In the genomic region with DNA sequence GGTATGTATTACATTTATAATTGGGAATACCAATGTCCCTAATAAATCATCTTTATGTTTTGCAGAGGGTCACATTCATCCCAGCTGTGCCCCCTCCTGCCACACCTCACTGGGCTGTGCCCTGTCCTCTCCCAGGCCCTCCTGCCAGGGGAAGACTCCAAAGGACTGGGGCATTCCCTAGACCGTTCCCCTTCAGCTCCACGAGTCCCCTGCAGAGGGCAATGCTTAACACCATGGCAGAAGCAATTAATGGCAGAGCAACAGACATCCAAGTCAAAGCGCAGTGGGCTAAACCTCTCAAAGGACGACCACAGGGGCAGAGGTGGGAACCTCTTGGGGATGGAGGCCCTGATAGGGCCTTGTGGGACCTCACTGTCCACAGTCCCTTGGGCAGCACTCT, we compare ENCODE assay signal across 17 cellular contexts.
A peak's percentile ranks its signal among the peaks of the same experiment; 100 is the strongest.
DNase-seq lines count a peak whose midpoint lies in the region; ATAC-seq, FAIRE-seq and TF ChIP-seq lines count a peak whose summit lies in the region.
"Had no signal": no experiment of that assay in that cellular context is flagged by ENCODE, and none has a peak within 500 bp of the region (broad histone marks: within the 10 kb centered on the region; RNA-seq: fewer than 3 reads in every experiment).

No MANE protein-coding gene starts in this region.

- H3K27ac ChIP-seq in HepG2 (ENCODE audit: extremely low read length, insufficient read depth, low read length), result no peak overlapping the region
- H3K27ac ChIP-seq in right lobe of liver, result no peak overlapping the region
- H3K27ac ChIP-seq in OCI-LY7 (ENCODE audit: low read depth, low read length, poor library complexity, severe bottlenecking), result peak overlapping the region; percentile 97
- no peak overlapping the region for H3K27ac ChIP-seq in naive thymus-derived CD4-positive, alpha-beta T cell (ENCODE audit: low read depth, low read length)
- H3K27ac ChIP-seq: stomach had no signal

- H3K4me1 Mint-ChIP-seq in osteocyte (ENCODE audit: unreplicated experiment), result no peaks in the 10 kb centered on the region
- peaks cover 12 to 46% (median 34%) of the 10 kb centered on the region in 7 donors for H3K4me1 Mint-ChIP-seq in naive thymus-derived CD4-positive, alpha-beta T cell
- H3K4me1 Mint-ChIP-seq: neural crest cell had no signal

- WGBS in HepG2 (ENCODE audit: low lambda C conversion rate), result 42% methylated on average over 4 of the region's 4 CpGs
- 77% methylated on average over 4 of the region's 4 CpGs for WGBS in right lobe of liver (ENCODE audit: insufficient coverage, low coverage, low lambda C conversion rate, missing lambda C conversion rate)

- H3K27me3 ChIP-seq in HepG2 (ENCODE audit: control insufficient read depth in 1 of 2, insufficient read depth in 2 of 2, low read length in 2 of 2), result peaks cover 0 to 3% of the 10 kb centered on the region in 2 experiments; a peak in 1 of 5 replicates
- no peaks in the 10 kb centered on the region for H3K27me3 ChIP-seq in right lobe of liver
- no peaks in the 10 kb centered on the region for H3K27me3 ChIP-seq in naive thymus-derived CD4-positive, alpha-beta T cell (ENCODE audit: control insufficient read depth in 2 of 2, insufficient read depth in 2 of 2, low read length in 2 of 2)
- H3K27me3 ChIP-seq: stomach had no signal

- ATAC-seq in HepG2 (peak; percentile 74), right lobe of liver (no peak)
- no peak for ATAC-seq in naive thymus-derived CD4-positive, alpha-beta T cell
- ATAC-seq: GM12878 had no signal

- no peaks in the 10 kb centered on the region for H3K79me2 ChIP-seq in HepG2 (ENCODE audit: insufficient read depth, low read length)
- H3K79me2 ChIP-seq in OCI-LY7 (ENCODE audit: insufficient read depth, low read depth, low read length), result no peaks in the 10 kb centered on the region

- in situ Hi-C loops in HepG2 (cut with HindIII; ENCODE audit: extremely low pct_ligation_motif_present, low pct_unique_long_range_greater_than_20kb), result no loop called here

- H4K20me1 ChIP-seq in HepG2 (ENCODE audit: insufficient read depth, low read length), result no peaks in the 10 kb centered on the region
- H4K20me1 ChIP-seq in OCI-LY7 (ENCODE audit: insufficient read depth, low read length), result no peaks in the 10 kb centered on the region

- H3K4me3 ChIP-seq in HepG2 (replicated peaks in 1 of 3; ENCODE audit: insufficient read depth in 1 of 3, low read depth in 2 of 3, low read length in 3 of 3) (no peak overlapping the region), right lobe of liver (no peak overlapping the region), OCI-LY7 (ENCODE audit: low read depth, low read length, poor library complexity, severe bottlenecking) (no peak overlapping the region)
- H3K4me3 ChIP-seq in naive thymus-derived CD4-positive, alpha-beta T cell (ENCODE audit: low read length), result no peak overlapping the region
- H3K4me3 ChIP-seq: GM12878, skin epidermis, stomach had no signal

- H3K36me3 ChIP-seq in HepG2 (replicated peaks in 1 of 2; ENCODE audit: control insufficient read depth in 1 of 2, insufficient read depth in 2 of 2, low read length in 2 of 2), result no peaks in the 10 kb centered on the region
- peaks cover 0 to 26% (median 6%) of the 10 kb centered on the region in 4 donors for H3K36me3 ChIP-seq in right lobe of liver
- no peaks in the 10 kb centered on the region for H3K36me3 ChIP-seq in OCI-LY7 (ENCODE audit: insufficient read depth, low read length)
- H3K36me3 ChIP-seq in naive thymus-derived CD4-positive, alpha-beta T cell (ENCODE audit: control insufficient read depth in 2 of 3, insufficient read depth in 3 of 3, low read length in 3 of 3), result no peaks in the 10 kb centered on the region
- H3K36me3 ChIP-seq: stomach had no signal

- no peak for FAIRE-seq in HepG2 (lab: Jason Lieb, UNC)
- FAIRE-seq: GM12878 had no signal

- BruUV-seq in HepG2 (replicated peaks; lab: Mats Ljungman, UMichigan) (no TSS peak), OCI-LY7 (replicated peaks; lab: Mats Ljungman, UMichigan) (no TSS peak)

- no peak overlapping the region for H3K27ac Mint-ChIP-seq in osteocyte (ENCODE audit: unreplicated experiment)
- H3K27ac Mint-ChIP-seq in naive thymus-derived CD4-positive, alpha-beta T cell, result no peak overlapping the region
- H3K27ac Mint-ChIP-seq: activated CD4-positive, alpha-beta memory T cell treated with anti-CD3 and anti-CD28 coated beads, Interleukin-2, amount 10 ng/mL, durations not matched to agents 7 days and 5 days had no signal

- no peaks in the 10 kb centered on the region for H3K9me2 ChIP-seq in OCI-LY7 (ENCODE audit: insufficient read depth, low read length)

- H3K9ac ChIP-seq in HepG2 (ENCODE audit: insufficient read depth, low read depth, low read length), result no peak overlapping the region

- POLR2A ChIA-PET in HepG2 (lab: Yijun Ruan, JAX), result no interaction called here
- POLR2A ChIA-PET in OCI-LY7 (lab: Charles Lee), result interaction anchor here (0.6 kb wide), 2 partner anchors 65 to 1703 kb away, joined by 3 read pairs; no protein-coding TSS in a partner anchor
- POLR2A ChIA-PET in naive thymus-derived CD4-positive, alpha-beta T cell (lab: Charles Lee), result no interaction called here

- TF ChIP-seq EP300 in HepG2 (IDR thresholded peaks at IDR 0.05; ENCODE audit: low read depth in 2 of 2, low read length in 2 of 2), result no peak
- TF ChIP-seq EP300 in HepG2 (CRISPR knock-in tag; IDR thresholded peaks at IDR 0.05; ENCODE audit: borderline replicate concordance), result no peak

- intact Hi-C loops in HepG2 (cut with micrococcal nuclease; ENCODE audit: unreplicated experiment), result no loop called here
- intact Hi-C loops in right lobe of liver (cut with DNase I), result no loop called here
- intact Hi-C loops in OCI-LY7 (cut with micrococcal nuclease; ENCODE audit: unreplicated experiment), result loop anchor here (10.0 kb wide), 1 partner anchor 637 kb away; no protein-coding TSS in a partner anchor
- intact Hi-C loops in naive thymus-derived CD4-positive, alpha-beta T cell (cut with micrococcal nuclease), result no loop called here

- H3K4me1 ChIP-seq in HepG2 (ENCODE audit: insufficient read depth, low read length), result no peaks in the 10 kb centered on the region
- no peaks in the 10 kb centered on the region for H3K4me1 ChIP-seq in right lobe of liver
- peaks cover 100% of the 10 kb centered on the region for H3K4me1 ChIP-seq in OCI-LY7 (ENCODE audit: insufficient read depth, low read length, poor library complexity, severe bottlenecking)
- H3K4me1 ChIP-seq in naive thymus-derived CD4-positive, alpha-beta T cell (ENCODE audit: control insufficient read depth in 2 of 2, insufficient read depth in 2 of 2, low read length in 2 of 2), result peaks cover 36 to 45% of the 10 kb centered on the region in 2 donors
- H3K4me1 ChIP-seq: stomach had no signal

- no peak overlapping the region for H3K4me3 Mint-ChIP-seq in osteocyte (ENCODE audit: unreplicated experiment)
- peak overlapping the region in 1 of 10 donors; percentile 53 for H3K4me3 Mint-ChIP-seq in naive thymus-derived CD4-positive, alpha-beta T cell
- H3K4me3 Mint-ChIP-seq: activated CD4-positive, alpha-beta memory T cell treated with anti-CD3 and anti-CD28 coated beads, Interleukin-2, amount 10 ng/mL, durations not matched to agents 7 days and 5 days; neural crest cell had no signal

- H3K27me3 Mint-ChIP-seq in osteocyte (ENCODE audit: unreplicated experiment), result peaks cover 25% of the 10 kb centered on the region
- no peaks in the 10 kb centered on the region for H3K27me3 Mint-ChIP-seq in naive thymus-derived CD4-positive, alpha-beta T cell

- H3K4me2 ChIP-seq in HepG2 (ENCODE audit: low read depth, low read length) (no peak overlapping the region), OCI-LY7 (ENCODE audit: low read length) (peak overlapping the region; percentile 73; the same call in 1 of the 2 replicates)

- no peaks in the 10 kb centered on the region for H3K36me3 Mint-ChIP-seq in osteocyte (ENCODE audit: unreplicated experiment)
- no peaks in the 10 kb centered on the region for H3K36me3 Mint-ChIP-seq in naive thymus-derived CD4-positive, alpha-beta T cell

- CTCF ChIA-PET in HepG2 (lab: Yijun Ruan, JAX; ENCODE audit: low intra/inter-chr PET ratio, low total read pairs), result interaction anchor here (0.6 kb wide), 1 partner anchor 347 kb away, joined by 3 read pairs; no protein-coding TSS in a partner anchor
- CTCF ChIA-PET in OCI-LY7 (lab: Charles Lee; ENCODE audit: unreplicated experiment), result interaction anchor here (0.8 kb wide), 1 partner anchor 35 kb away, joined by 3 read pairs; no protein-coding TSS in a partner anchor
- CTCF ChIA-PET in naive thymus-derived CD4-positive, alpha-beta T cell (lab: Charles Lee), result no interaction called here

- DNase-seq in HepG2 (ENCODE audit: low spot score) (no peak), right lobe of liver (no peak), OCI-LY7 (ENCODE audit: low spot score) (peak; percentile 42), iPS-NIHi11 (ENCODE audit: low spot score) (peak; percentile 32), osteocyte (ENCODE audit: extremely low spot score, unreplicated experiment) (no peak), NCI-H526 treated with DMSO at 0.1 percent for 48 hours (lab: John Stamatoyannopoulos, UW) (no peak), SW480 (ENCODE audit: low spot score) (no peak)
- DNase-seq in naive thymus-derived CD4-positive, alpha-beta T cell, result no peak
- DNase-seq: activated CD4-positive, alpha-beta memory T cell treated with anti-CD3 and anti-CD28 coated beads, Interleukin-2, amount 10 ng/mL, durations not matched to agents 7 days and 5 days; aorta; DMS79 treated with DMSO at 0.1 percent for 48 hours; Karpas-422; NCI-H187; stomach had no signal

- peak; percentile 46 for TF ChIP-seq CTCF in HepG2 (CRISPR knock-in tag; IDR thresholded peaks at IDR 0.05)
- TF ChIP-seq CTCF in right lobe of liver (IDR thresholded peaks at IDR 0.05), result no peak
- peak; percentile 61 for TF ChIP-seq CTCF in OCI-LY7 (conservative IDR thresholded peaks at IDR 0.05; ENCODE audit: low read length)
- TF ChIP-seq CTCF in osteocyte (IDR thresholded peaks at IDR 0.05), result no peak

- TF ChIP-seq POLR2A in HepG2 (IDR thresholded peaks at IDR 0.05; ENCODE audit: insufficient read depth in 1 of 2, low read depth in 2 of 2, low read length in 2 of 2), result no peak
- TF ChIP-seq POLR2A in right lobe of liver (IDR thresholded peaks at IDR 0.05), result no peak

- no peak for TF ChIP-seq RAD21 in HepG2 (CRISPR knock-in tag; IDR thresholded peaks at IDR 0.05)

- H3K9me3 ChIP-seq in HepG2 (ENCODE audit: low read length) (no peaks in the 10 kb centered on the region), right lobe of liver (no peaks in the 10 kb centered on the region), OCI-LY7 (ENCODE audit: low read length) (no peaks in the 10 kb centered on the region)
- H3K9me3 ChIP-seq in naive thymus-derived CD4-positive, alpha-beta T cell (ENCODE audit: control insufficient read depth in 2 of 3, low read length in 3 of 3), result no peaks in the 10 kb centered on the region

- H3K9me3 Mint-ChIP-seq in osteocyte (ENCODE audit: unreplicated experiment), result no peaks in the 10 kb centered on the region
- peaks cover 0 to 17% (median 0%) of the 10 kb centered on the region in 11 donors for H3K9me3 Mint-ChIP-seq in naive thymus-derived CD4-positive, alpha-beta T cell
- H3K9me3 Mint-ChIP-seq: activated CD4-positive, alpha-beta memory T cell treated with anti-CD3 and anti-CD28 coated beads, Interleukin-2, amount 10 ng/mL, durations not matched to agents 7 days and 5 days; neural crest cell had no signal

- H2AFZ ChIP-seq in HepG2 (ENCODE audit: low read length) (no peak overlapping the region), OCI-LY7 (ENCODE audit: low read length) (no peak overlapping the region)

TF ChIP-seq in HepG2, 621 proteins besides CTCF, POLR2A, EP300 and RAD21 (continues in another document):
- TF ChIP-seq NCOA1 (CRISPR knock-in tag; IDR thresholded peaks at IDR 0.05), result no peak

Comparison
In these comparisons a context has a peak if more than half of its experiments do, and no peak if none do; other contexts are left out.
1. CTCF ChIP-seq: peak in HepG2 (single experiment) and OCI-LY7 (single experiment); none in right lobe of liver (0 of 4) and osteocyte (single experiment).
2. DNase-seq: peak in OCI-LY7 (single experiment) and iPS-NIHi11 (single experiment); none in HepG2 (single experiment), right lobe of liver (0 of 3), osteocyte (single experiment), naive thymus-derived CD4-positive, alpha-beta T cell (0 of 9), NCI-H526 treated with DMSO at 0.1 percent for 48 hours (single experiment) and SW480 (single experiment).